Comparison of ENCODE assay signal across 1 cellular context in the genomic region with DNA sequence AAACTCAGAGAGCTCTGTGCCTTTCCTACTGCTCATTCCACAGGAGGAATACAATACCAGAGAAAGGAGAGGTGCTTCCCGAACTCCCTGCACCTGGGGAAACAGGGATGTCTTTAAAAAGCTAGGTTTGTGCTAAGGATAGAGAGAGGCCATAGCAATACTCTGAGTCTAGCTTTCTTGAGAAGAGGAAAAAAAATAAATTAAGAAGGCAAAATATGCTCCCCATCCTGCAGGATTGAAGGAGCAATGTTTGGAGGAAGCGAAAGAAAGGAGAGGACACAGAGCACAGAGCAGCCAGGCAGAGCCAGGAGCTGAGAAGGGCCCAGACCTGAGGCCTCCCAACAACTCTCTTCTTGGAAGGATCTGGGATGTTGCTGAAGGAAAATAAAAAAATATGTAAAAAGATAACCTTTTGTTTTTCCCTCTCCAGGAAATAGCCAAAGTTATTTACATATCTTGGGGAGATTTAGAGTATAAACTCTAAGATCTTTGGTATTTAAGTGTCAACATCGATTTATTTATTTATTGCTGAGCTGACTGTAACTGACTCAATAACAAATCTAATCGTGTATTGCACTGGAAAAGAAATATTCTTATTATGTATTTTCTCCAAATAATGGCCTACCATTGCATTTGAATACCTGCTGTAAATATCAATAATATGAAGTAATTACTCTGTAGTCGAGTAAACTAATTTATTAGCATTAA.
TF ChIP-seq lines count a peak whose summit lies in the region.

No MANE protein-coding gene starts in this region.

TF ChIP-seq in endothelial cell of umbilical vein, 7 proteins besides CTCF, POLR2A, EP300 and RAD21:
- TF ChIP-seq GATA2 (IDR thresholded peaks at IDR 0.05; ENCODE audit: insufficient read depth, insufficient read length, low read depth, low read length) = no peak
- no peak for TF ChIP-seq MAX (IDR thresholded peaks at IDR 0.05; ENCODE audit: insufficient read depth, insufficient read length)
- TF ChIP-seq MYC (IDR thresholded peaks at IDR 0.05; ENCODE audit: low read depth, low read length) = no peak
- no peak for TF ChIP-seq JUN (IDR thresholded peaks at IDR 0.05; ENCODE audit: borderline replicate concordance, insufficient read depth, insufficient read length, low read depth)
- TF ChIP-seq EZH2 (IDR thresholded peaks at IDR 0.05; ENCODE audit: borderline replicate concordance, low read depth, low read length, severe bottlenecking) = no peak
- no peak for TF ChIP-seq FOS (IDR thresholded peaks at IDR 0.05; ENCODE audit: borderline replicate concordance, insufficient read depth, low read length)
- TF ChIP-seq POLR2AphosphoS5 (IDR thresholded peaks at IDR 0.05; ENCODE audit: insufficient read depth, low read depth, low read length) = no peak
